1 cellular context compared by ENCODE assay signal in the genomic region with DNA sequence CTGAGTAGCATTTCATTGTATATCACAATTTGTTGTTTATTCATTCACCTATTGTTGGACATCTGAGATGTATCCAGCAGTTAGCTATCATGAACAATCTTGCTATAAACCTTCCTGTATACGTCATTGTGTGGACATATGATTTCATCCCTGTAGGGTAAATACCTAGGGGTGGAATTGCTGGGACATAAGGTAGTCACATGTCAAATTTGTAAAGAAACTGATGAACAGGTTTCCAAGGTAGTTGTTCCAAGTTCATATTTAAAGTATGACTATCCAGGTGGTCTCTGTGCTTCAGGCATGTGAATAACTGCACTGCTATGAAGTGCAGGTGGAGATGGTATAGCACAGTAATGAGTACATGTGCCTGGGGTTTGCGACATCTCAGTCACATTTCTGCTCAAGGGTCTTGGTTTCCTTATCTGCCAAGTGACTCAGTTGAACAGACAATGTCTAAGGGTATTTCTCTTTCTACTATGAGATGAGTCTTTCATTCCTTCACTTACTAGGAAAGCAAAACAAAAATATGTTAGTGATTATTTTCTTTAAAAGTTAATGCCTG.
TF ChIP-seq lines count a peak whose summit lies in the region.

No MANE protein-coding gene starts in this region.

TF ChIP-seq in K562, 482 proteins besides CTCF, POLR2A, EP300 and RAD21:
- TF ChIP-seq MGA (IDR thresholded peaks at IDR 0.05) (0 out of 2 replicates have a peak, but pooled peaks have one; percentile 18), MYBL2 (IDR thresholded peaks at IDR 0.05; ENCODE audit: low read depth) (no peak), MYBL2 (CRISPR knock-in tag; IDR thresholded peaks at IDR 0.05; ENCODE audit: borderline replicate concordance) (no peak)
